7 cellular contexts compared by ENCODE assay signal in the genomic region with DNA sequence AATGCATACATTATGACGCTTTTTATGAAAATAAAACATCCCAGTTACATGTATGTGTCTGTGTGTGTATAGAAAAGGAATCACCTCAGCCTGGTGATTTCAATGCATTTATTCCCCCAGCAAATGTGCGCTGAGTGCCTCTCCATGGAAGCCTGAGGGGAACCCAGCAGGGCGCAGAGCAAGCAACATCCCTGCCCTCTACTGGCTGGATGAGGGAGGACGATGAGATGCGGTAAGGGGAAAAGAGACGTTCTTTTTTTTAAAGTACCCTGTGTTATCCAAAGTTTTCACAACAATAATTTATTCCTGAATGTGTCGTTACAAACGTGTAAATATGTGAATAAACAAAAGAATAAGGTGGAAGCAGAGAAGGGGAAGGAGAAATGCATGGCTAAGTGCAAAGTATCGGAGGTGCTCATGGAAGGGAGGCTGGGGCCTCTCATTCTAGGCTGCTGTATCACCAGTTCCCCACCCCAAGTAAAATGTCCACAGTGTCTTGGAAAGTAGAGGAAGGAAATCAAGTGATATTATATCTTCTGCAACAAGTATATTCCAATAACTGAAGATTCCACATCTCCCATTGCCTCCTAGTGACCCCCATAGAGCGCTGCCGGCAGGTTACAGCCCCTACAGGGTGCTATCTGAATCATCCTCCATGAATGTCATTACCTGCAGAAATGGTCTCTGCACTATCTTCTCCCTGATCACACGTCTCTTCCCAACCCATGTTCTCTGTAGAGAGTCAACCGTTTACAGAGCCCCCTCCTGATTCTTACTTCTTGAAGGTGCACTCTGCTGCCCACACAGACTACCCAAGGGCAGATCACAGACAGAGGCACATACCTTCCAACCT. TPM values are rescaled to one million over a fixed set of nuclear protein-coding genes. Genes with fewer than 3 reads are reported as not detected.
DNase-seq lines count a peak whose midpoint lies in the region; ATAC-seq and TF ChIP-seq lines count a peak whose summit lies in the region.

No MANE protein-coding gene starts in this region.

- no peak overlapping the region for H3K27ac ChIP-seq in body of pancreas

- no peaks in the 10 kb centered on the region for H3K27me3 ChIP-seq in MG63
- H3K27me3 ChIP-seq in body of pancreas = no peaks in the 10 kb centered on the region

- H3K9me3 ChIP-seq in MG63 (no peaks in the 10 kb centered on the region), body of pancreas (no peaks in the 10 kb centered on the region)

- DNase-seq in EL (peak; percentile 50), MG63 (peak; percentile 64), body of pancreas (peak in 2 of 4 donors; percentile 16 to 20), left kidney (ENCODE audit: low read depth, low spot score) (peak; percentile 53), GOT3 (lab: John Stamatoyannopoulos, UW) (no peak)

- intact Hi-C loops in body of pancreas (cut with DNase I) = no loop called here

- H3K4me3 ChIP-seq in MG63 (no peak overlapping the region), body of pancreas (no peak overlapping the region)

- WGBS in body of pancreas, 2 donors = 51 to 53% methylated on average over 13 of the region's 13 CpGs

- H3K36me3 ChIP-seq in MG63 = no peaks in the 10 kb centered on the region
- H3K36me3 ChIP-seq in body of pancreas (replicated peaks in 1 of 2; ENCODE audit: insufficient read depth in 1 of 2, low read depth in 2 of 2) = no peaks in the 10 kb centered on the region

- TF ChIP-seq CTCF in body of pancreas (IDR thresholded peaks at IDR 0.05) = peak in 4 of 7 experiments; percentile 25 to 35 (median 30)

- ATAC-seq in GM21367 (IDR thresholded peaks at IDR 0.05; ENCODE audit: unreplicated experiment) = peak; percentile 71
- ATAC-seq in body of pancreas = no peak
- ATAC-seq in GM18907 (IDR thresholded peaks at IDR 0.05; ENCODE audit: unreplicated experiment) = no peak

- peaks cover 10% of the 10 kb centered on the region for H3K4me1 ChIP-seq in body of pancreas

- TF ChIP-seq POLR2A in body of pancreas (IDR thresholded peaks at IDR 0.05) = no peak

RNA-seq across cellular contexts. Expression of gene ABLIM3, which starts 13.0 kb away (rescaled TPM):
- total RNA-seq in MG63 (2014; rRNA removed; shearing (Covaris generic); ENCODE audit: low replicate concordance) = 3.8 and 8.6 TPM in 2 replicates
- total RNA-seq in body of pancreas = 10 to 100 TPM in 1 of 2 donors, 1 to 10 TPM in 1; 3.9 to 11.2 TPM
